17 cellular contexts compared by ENCODE assay signal in genomic region chr1:200035956-200036615, GRCh38. TPM values are rescaled to one million over a fixed set of nuclear protein-coding genes. Genes with fewer than 3 reads are reported as not detected.
A peak's percentile ranks its signal among the peaks of the same experiment; 100 is the strongest.
DNase-seq lines count a peak whose midpoint lies in the region; ATAC-seq and TF ChIP-seq lines count a peak whose summit lies in the region.
"Had no signal": no experiment of that assay in that cellular context is flagged by ENCODE, and none has a peak within 500 bp of the region (broad histone marks: within the 10 kb centered on the region; RNA-seq: fewer than 3 reads in every experiment).

No MANE protein-coding gene starts in this region.

- WGBS in neuronal stem cell (ENCODE audit: extremely low coverage in 2 of 2, insufficient read length in 2 of 2, insufficient replicate concordance in 1 of 2), 2 donors, result no CpG with 5 or more reads among the region's 27 CpGs

- no peak overlapping the region for H3K4ac ChIP-seq in neuronal stem cell (ENCODE audit: low read length)

- peaks cover 44% of the 10 kb centered on the region for H3K27me3 Mint-ChIP-seq in activated B cell treated with CpG ODN at 0.5 μM for 24 hours

- no peak overlapping the region for H3K27ac Mint-ChIP-seq in activated B cell treated with CpG ODN at 0.5 μM for 24 hours
- H3K27ac Mint-ChIP-seq: T-helper 2 cell treated with Interferon-gamma antibody and Interleukin-4, amounts not matched to agents 5 μg/mL and 100 μg/mL, for 36 hours had no signal

- CTCF ChIA-PET in activated B cell treated with CpG ODN at 0.5 μM for 24 hours (lab: Charles Lee), result no interaction called here

- no peak overlapping the region for H4K8ac ChIP-seq in neuronal stem cell (ENCODE audit: low read depth, low read length)

- no peak overlapping the region for H2AK5ac ChIP-seq in neuronal stem cell (ENCODE audit: low read depth, low read length)

- peaks cover 24% of the 10 kb centered on the region for H3K4me1 Mint-ChIP-seq in activated B cell treated with CpG ODN at 0.5 μM for 24 hours

- H2BK120ac ChIP-seq in neuronal stem cell (ENCODE audit: low read depth, low read length), result no peak overlapping the region

- no peaks in the 10 kb centered on the region for H3K36me3 ChIP-seq in neuronal stem cell (replicated peaks in 1 of 2; ENCODE audit: control insufficient read depth in 2 of 2, insufficient read depth in 2 of 2, low read length in 2 of 2)
- H3K36me3 ChIP-seq: thoracic aorta had no signal

- H3K9ac ChIP-seq in neuronal stem cell (ENCODE audit: low read depth, low read length, poor library complexity), result no peak overlapping the region

- intact Hi-C loops in activated B cell treated with CpG ODN at 0.5 μM for 24 hours (cut with micrococcal nuclease), result loop anchor here (5.0 kb wide), 1 partner anchor 451 kb away; no protein-coding TSS in a partner anchor

- H3K14ac ChIP-seq in neuronal stem cell (ENCODE audit: low read length), result no peak overlapping the region

- TF ChIP-seq CTCF in GM13977 (IDR thresholded peaks at IDR 0.05; ENCODE audit: extremely low read depth, insufficient read depth, missing control alignments), result no peak
- no peak for TF ChIP-seq CTCF in activated B cell treated with CpG ODN at 0.5 μM for 24 hours (IDR thresholded peaks at IDR 0.05)

- no peak overlapping the region for H4K91ac ChIP-seq in neuronal stem cell (ENCODE audit: low read depth, low read length, poor library complexity)

- H3K4me3 ChIP-seq in iPS-18c (ENCODE audit: insufficient read depth, low read depth, low read length) (peak overlapping the region; percentile 56), neuronal stem cell (ENCODE audit: low read length in 2 of 2) (no peak overlapping the region)

- DNase-seq in GM13977 (ENCODE audit: low spot score) (peak; percentile 30), activated B cell treated with CpG ODN at 0.5 μM for 24 hours (peak; percentile 22), neuronal stem cell (ENCODE audit: low spot score) (peak; percentile 12), SKM-1 treated with dmso at 0.1 percent for 144 hours (lab: John Stamatoyannopoulos, UW; ENCODE audit: unreplicated experiment) (no peak), NCI-H82 treated with DMSO at 0.1 percent for 48 hours (lab: John Stamatoyannopoulos, UW; ENCODE audit: unreplicated experiment) (no peak), cortex of kidney (lab: John Stamatoyannopoulos, UW) (no peak)
- no peak for DNase-seq in activated CD4-positive, alpha-beta T cell treated with anti-CD3 and anti-CD28 coated beads, Interleukin-2, amount 50 U/mL, for 1 hour
- DNase-seq: activated gamma-delta T cell, anterior cingulate cortex, COR-L47, kidney glomerular epithelial cell, NCI-H2107, NCI-H524 treated with DMSO at 0.1 percent for 48 hours had no signal

- in situ Hi-C loops in GM13977 (cut with MboI; ENCODE audit: low pct_unique_long_range_greater_than_20kb, low sequenced_read_pairs, unreplicated experiment), result no loop called here

- peak overlapping the region; percentile 37 for H2AFZ ChIP-seq in neuronal stem cell (ENCODE audit: low read length)

- peaks cover 40 to 86% (median 83%) of the 10 kb centered on the region in 3 experiments for H3K27me3 ChIP-seq in neuronal stem cell (ENCODE audit: control insufficient read depth in 3 of 3, insufficient read depth in 3 of 3, low read depth in 1 of 3, low read length in 3 of 3)

- H3K9me3 Mint-ChIP-seq in activated B cell treated with CpG ODN at 0.5 μM for 24 hours, result no peaks in the 10 kb centered on the region
- H3K9me3 Mint-ChIP-seq: T-helper 2 cell treated with Interferon-gamma antibody and Interleukin-4, amounts not matched to agents 5 μg/mL and 100 μg/mL, for 36 hours had no signal

- POLR2A ChIA-PET in activated B cell treated with CpG ODN at 0.5 μM for 24 hours (lab: Charles Lee), result no interaction called here

- H3K9me3 ChIP-seq in iPS-18c (ENCODE audit: control insufficient read depth, insufficient read depth, low read length) (no peaks in the 10 kb centered on the region), neuronal stem cell (replicated peaks in 1 of 2; ENCODE audit: control insufficient read depth in 2 of 2, insufficient read depth in 1 of 2, low read depth in 1 of 2, low read length in 2 of 2) (peaks cover 0 to 15% of the 10 kb centered on the region in 2 donors)
- H3K9me3 ChIP-seq: thoracic aorta had no signal

- no peak overlapping the region for H3K27ac ChIP-seq in neuronal stem cell (replicated peaks; ENCODE audit: low read length)
- H3K27ac ChIP-seq: thoracic aorta had no signal

- H3K4me2 ChIP-seq in neuronal stem cell (ENCODE audit: insufficient read depth, low read length, poor library complexity, severe bottlenecking), result no peak overlapping the region

- peak overlapping the region; percentile 10 for H2BK5ac ChIP-seq in neuronal stem cell (ENCODE audit: low read length)

- no peak overlapping the region for H2BK15ac ChIP-seq in neuronal stem cell (ENCODE audit: low read length)

- H3K4me1 ChIP-seq in neuronal stem cell (ENCODE audit: control insufficient read depth in 2 of 2, insufficient read depth in 1 of 2, low read depth in 1 of 2, low read length in 2 of 2), result peaks cover 15 to 35% of the 10 kb centered on the region in 2 donors

- no peaks in the 10 kb centered on the region for H3K79me1 ChIP-seq in neuronal stem cell (ENCODE audit: low read depth, low read length)

- no peak overlapping the region for H3K18ac ChIP-seq in neuronal stem cell (ENCODE audit: low read length)

- no peaks in the 10 kb centered on the region for H3K36me3 Mint-ChIP-seq in activated B cell treated with CpG ODN at 0.5 μM for 24 hours (ENCODE audit: low read depth)

- peak overlapping the region; percentile 11 for H3K4me3 Mint-ChIP-seq in activated B cell treated with CpG ODN at 0.5 μM for 24 hours
- H3K4me3 Mint-ChIP-seq: T-helper 2 cell treated with Interferon-gamma antibody and Interleukin-4, amounts not matched to agents 5 μg/mL and 100 μg/mL, for 36 hours had no signal

- H3K23ac ChIP-seq in neuronal stem cell (ENCODE audit: low read depth, low read length, poor library complexity), result peak overlapping the region; percentile 74

- no peak for ATAC-seq in activated B cell treated with CpG ODN at 0.5 μM for 24 hours (ENCODE audit: low read depth)

- no peak overlapping the region for H2BK12ac ChIP-seq in neuronal stem cell (ENCODE audit: low read length)

RNA-seq across cellular contexts. Expression of gene NR5A2, which starts 8.6 kb away (rescaled TPM):
- total RNA-seq in activated B cell treated with CpG ODN at 0.5 μM for 24 hours, result 0.05 and 0.07 TPM in 2 replicates
- polyA plus RNA-seq in neuronal stem cell (2013, experiment 1 of 2), result 0.07 TPM
- polyA plus RNA-seq in neuronal stem cell (2013, experiment 2 of 2), result 0.07 TPM
- total RNA-seq: mononuclear cell had no signal

Comparison
In these comparisons a context has a peak if more than half of its experiments do, and no peak if none do; other contexts are left out.
1. DNase-seq: peak in GM13977 (single experiment), activated B cell treated with CpG ODN at 0.5 μM for 24 hours (single experiment) and neuronal stem cell (single experiment); none in SKM-1 treated with dmso at 0.1 percent for 144 hours (single experiment), NCI-H82 treated with DMSO at 0.1 percent for 48 hours (single experiment), activated CD4-positive, alpha-beta T cell treated with anti-CD3 and anti-CD28 coated beads, Interleukin-2, amount 50 U/mL, for 1 hour (single experiment) and cortex of kidney (single experiment).